Comparison of ENCODE assay signal across 16 cellular contexts in genomic region chr15:65406402-65407000, GRCh38. TPM values are rescaled to one million over a fixed set of nuclear protein-coding genes. Genes with fewer than 3 reads are reported as not detected.
"Had no signal": no experiment of that assay in that cellular context is flagged by ENCODE, and none has a peak within 500 bp of the region (broad histone marks: within the 10 kb centered on the region; RNA-seq: fewer than 3 reads in every experiment).

No MANE protein-coding gene starts in this region.

- H3K27ac Mint-ChIP-seq: activated naive CD4-positive, alpha-beta T cell treated with anti-CD3 and anti-CD28 coated beads for 36 hours; activated naive CD8-positive, alpha-beta T cell treated with anti-CD3 and anti-CD28 coated beads, Interleukin-2, amount 50 U/mL, for 24 hours; activated T-helper 17 cell treated with anti-CD3 and anti-CD28 coated beads, Interleukin-2, amount 50 U/mL, for 72 hours; stimulated activated naive B cell treated with anti-CD40 and anti-IgM and Interleukin-4, amounts not matched to agents 10 μg/mL and 1 μg/mL and 100 μg/mL, for 72 hours had no signal

- H3K27me3 ChIP-seq: dorsolateral prefrontal cortex, pancreas, vagina had no signal

- H3K27ac ChIP-seq: dorsolateral prefrontal cortex, pancreas, tibial artery, vagina had no signal

- H3K4me3 Mint-ChIP-seq: activated naive CD4-positive, alpha-beta T cell treated with anti-CD3 and anti-CD28 coated beads for 36 hours; activated naive CD8-positive, alpha-beta T cell treated with anti-CD3 and anti-CD28 coated beads, Interleukin-2, amount 50 U/mL, for 24 hours; activated T-helper 17 cell treated with anti-CD3 and anti-CD28 coated beads, Interleukin-2, amount 50 U/mL, for 72 hours; stimulated activated naive B cell treated with anti-CD40 and anti-IgM and Interleukin-4, amounts not matched to agents 10 μg/mL and 1 μg/mL and 100 μg/mL, for 72 hours had no signal

- DNase-seq: activated CD4-positive, alpha-beta T cell treated with anti-CD3 and anti-CD28 coated beads, Interleukin-2, amount 50 U/mL, for 48 hours; activated CD4-positive, CD25-positive, alpha-beta regulatory T cell treated with anti-CD3 and anti-CD28 coated beads, Interleukin-2, amount 50 U/mL, for 72 hours; activated naive CD4-positive, alpha-beta T cell treated with anti-CD3 and anti-CD28 coated beads for 36 hours; activated naive CD8-positive, alpha-beta T cell treated with anti-CD3 and anti-CD28 coated beads, Interleukin-2, amount 50 U/mL, for 24 hours; dorsolateral prefrontal cortex; kidney glomerular epithelial cell; mesendoderm; stimulated activated CD4-positive, alpha-beta T cell treated with anti-CD3 and anti-CD28 coated beads, Interleukin-15, amount 100 ng/mL, for 24 hours; stimulated activated CD4-positive, alpha-beta T cell treated with anti-CD3 and anti-CD28 coated beads, Interleukin-4, amount 100 ng/mL, for 1 hour; stimulated activated naive B cell treated with anti-CD40 and anti-IgM and Interleukin-4, amounts not matched to agents 10 μg/mL and 1 μg/mL and 100 μg/mL, for 72 hours; tibial artery had no signal

- ATAC-seq: activated naive CD8-positive, alpha-beta T cell treated with anti-CD3 and anti-CD28 coated beads, Interleukin-2, amount 50 U/mL, for 24 hours; activated T-helper 17 cell treated with anti-CD3 and anti-CD28 coated beads, Interleukin-2, amount 50 U/mL, for 72 hours; pancreas; stimulated activated naive B cell treated with anti-CD40 and anti-IgM and Interleukin-4, amounts not matched to agents 10 μg/mL and 1 μg/mL and 100 μg/mL, for 72 hours had no signal

- H3K4me1 ChIP-seq: vagina had no signal

- H3K36me3 ChIP-seq: pancreas, tibial artery, vagina had no signal

- H3K36me3 Mint-ChIP-seq: stimulated activated naive B cell treated with anti-CD40 and anti-IgM and Interleukin-4, amounts not matched to agents 10 μg/mL and 1 μg/mL and 100 μg/mL, for 72 hours had no signal

- H3K9me3 Mint-ChIP-seq: activated naive CD4-positive, alpha-beta T cell treated with anti-CD3 and anti-CD28 coated beads for 36 hours; activated naive CD8-positive, alpha-beta T cell treated with anti-CD3 and anti-CD28 coated beads, Interleukin-2, amount 50 U/mL, for 24 hours; activated T-helper 17 cell treated with anti-CD3 and anti-CD28 coated beads, Interleukin-2, amount 50 U/mL, for 72 hours; stimulated activated naive B cell treated with anti-CD40 and anti-IgM and Interleukin-4, amounts not matched to agents 10 μg/mL and 1 μg/mL and 100 μg/mL, for 72 hours had no signal

- H3K9me3 ChIP-seq: pancreas, tibial artery, vagina had no signal

- H3K4me1 Mint-ChIP-seq: activated T-helper 17 cell treated with anti-CD3 and anti-CD28 coated beads, Interleukin-2, amount 50 U/mL, for 72 hours had no signal

- H3K4me3 ChIP-seq: dorsolateral prefrontal cortex, pancreas, tibial artery, vagina had no signal

RNA-seq across cellular contexts. Expression of gene IGDCC4, which starts 16.2 kb away (rescaled TPM):
- polyA plus RNA-seq: aorta, liver had no signal

RNA-seq across cellular contexts. Expression of gene IGDCC3, which starts 28.7 kb away (rescaled TPM):
- total RNA-seq: activated naive CD4-positive, alpha-beta T cell treated with anti-CD3 and anti-CD28 coated beads for 36 hours; activated T-helper 17 cell treated with anti-CD3 and anti-CD28 coated beads, Interleukin-2, amount 50 U/mL, for 72 hours; aorta had no signal
- polyA plus RNA-seq: aorta, liver, pancreas had no signal
